In genomic region chr2:27218614-27219013, GRCh38 we compare ENCODE assay signal across 9 cellular contexts. TPM values are rescaled to one million over a fixed set of nuclear protein-coding genes. Genes with fewer than 3 reads are reported as not detected.
DNase-seq lines count a peak whose midpoint lies in the region; ATAC-seq and TF ChIP-seq lines count a peak whose summit lies in the region.
"Had no signal": no experiment of that assay in that cellular context is flagged by ENCODE, and none has a peak within 500 bp of the region (broad histone marks: within the 10 kb centered on the region; RNA-seq: fewer than 3 reads in every experiment).

No MANE protein-coding gene starts in this region.

- no peaks in the 10 kb centered on the region for H3K27me3 Mint-ChIP-seq in activated CD8-positive, alpha-beta T cell treated with anti-CD3 and anti-CD28 coated beads, Interleukin-2, amount 10 ng/mL, durations not matched to agents 7 days and 5 days (ENCODE audit: low read depth)

- DNase-seq in HL-60 (ENCODE audit: low read depth in 1 of 2, low spot score in 1 of 2) (no peak), mesendoderm (no peak), NCI-H2196 treated with DMSO at 0.1 percent for 48 hours (lab: John Stamatoyannopoulos, UW; ENCODE audit: unreplicated experiment) (no peak), AML-193 (lab: John Stamatoyannopoulos, UW) (no peak)
- no peak for DNase-seq in activated CD8-positive, alpha-beta T cell treated with anti-CD3 and anti-CD28 coated beads, Interleukin-2, amount 10 ng/mL, durations not matched to agents 7 days and 5 days
- DNase-seq: cerebellar nuclear complex had no signal

- no peak overlapping the region for H4K5ac ChIP-seq in mesendoderm (ENCODE audit: low read length)

- H2AK5ac ChIP-seq in mesendoderm (ENCODE audit: low read length): no peak overlapping the region

- peaks cover 76% of the 10 kb centered on the region for H3K36me3 Mint-ChIP-seq in activated CD8-positive, alpha-beta T cell treated with anti-CD3 and anti-CD28 coated beads, Interleukin-2, amount 10 ng/mL, durations not matched to agents 7 days and 5 days (ENCODE audit: low read depth)

- no peak overlapping the region for H2BK120ac ChIP-seq in mesendoderm (ENCODE audit: low read depth, low read length)

- H2BK15ac ChIP-seq in mesendoderm (replicated peaks; ENCODE audit: low read depth): no peak overlapping the region

- H3K4me1 ChIP-seq in BLaER1 treated with 17β-estradiol and CSF1 and Interleukin-3, amounts not matched to agents 10 nM and 100 nM: peaks cover 19 to 32% (median 24%) of the 10 kb centered on the region in 10 experiments
- peaks cover 6% of the 10 kb centered on the region for H3K4me1 ChIP-seq in mesendoderm (ENCODE audit: control insufficient read depth, low read depth, low read length)

- H3K27me3 ChIP-seq in BLaER1 treated with 17β-estradiol and CSF1 and Interleukin-3, amounts not matched to agents 10 nM and 100 nM: no peaks in the 10 kb centered on the region
- H3K27me3 ChIP-seq in HL-60 (ENCODE audit: insufficient read depth, poor library complexity, severe bottlenecking) (no peaks in the 10 kb centered on the region), mesendoderm (ENCODE audit: insufficient read depth, low read length, poor library complexity) (no peaks in the 10 kb centered on the region)

- H4K8ac ChIP-seq in mesendoderm (ENCODE audit: low read depth, low read length): no peak overlapping the region

- CTCF ChIA-PET in activated CD8-positive, alpha-beta T cell treated with anti-CD3 and anti-CD28 coated beads, Interleukin-2, amount 10 ng/mL, durations not matched to agents 7 days and 5 days (lab: Charles Lee): interaction anchor here (0.7 to 1.6 kb wide), 3 partner anchors 47 to 110 kb away, joined by 3 read pairs; no protein-coding TSS in a partner anchor

- peaks cover 16% of the 10 kb centered on the region for H3K79me1 ChIP-seq in mesendoderm (ENCODE audit: low read length)

- POLR2A ChIA-PET in activated CD8-positive, alpha-beta T cell treated with anti-CD3 and anti-CD28 coated beads, Interleukin-2, amount 10 ng/mL, durations not matched to agents 7 days and 5 days (lab: Charles Lee): no interaction called here

- H3K56ac ChIP-seq in mesendoderm (ENCODE audit: low read length): peak overlapping the region; percentile 98

- peaks cover 44% of the 10 kb centered on the region for H3K4me1 Mint-ChIP-seq in activated CD8-positive, alpha-beta T cell treated with anti-CD3 and anti-CD28 coated beads, Interleukin-2, amount 10 ng/mL, durations not matched to agents 7 days and 5 days (ENCODE audit: low read depth)

- H3K18ac ChIP-seq in mesendoderm (ENCODE audit: low read length): no peak overlapping the region

- peaks cover 43 to 78% (median 58%) of the 10 kb centered on the region in 11 experiments for H3K36me3 ChIP-seq in BLaER1 treated with 17β-estradiol and CSF1 and Interleukin-3, amounts not matched to agents 10 nM and 100 nM
- H3K36me3 ChIP-seq in mesendoderm (ENCODE audit: control insufficient read depth, insufficient read depth, low read length): peaks cover 10% of the 10 kb centered on the region

- WGBS in mesendoderm (ENCODE audit: extremely low coverage, insufficient coverage, low lambda C conversion rate): no CpG with 5 or more reads among the region's 4 CpGs

- H2BK5ac ChIP-seq in mesendoderm (ENCODE audit: low read length): no peak overlapping the region

- peaks cover 0 to 2% (median 0%) of the 10 kb centered on the region in 11 experiments; a peak in 1 of 22 replicates for H4K20me1 ChIP-seq in BLaER1 treated with 17β-estradiol and CSF1 and Interleukin-3, amounts not matched to agents 10 nM and 100 nM

- peaks cover 15% of the 10 kb centered on the region for H3K79me2 ChIP-seq in mesendoderm (ENCODE audit: control insufficient read depth, insufficient read depth, low read length)

- no peak for ATAC-seq in activated CD8-positive, alpha-beta T cell treated with anti-CD3 and anti-CD28 coated beads, Interleukin-2, amount 10 ng/mL, durations not matched to agents 7 days and 5 days
- ATAC-seq in HG03521 (IDR thresholded peaks at IDR 0.05; ENCODE audit: unreplicated experiment) (no peak), HG02840 (IDR thresholded peaks at IDR 0.05; ENCODE audit: low FRiP score, unreplicated experiment) (no peak)

- peak overlapping the region; percentile 68 to 85 (median 80); a peak in 15 of 20 replicates for H3K4me3 ChIP-seq in BLaER1 treated with 17β-estradiol and CSF1 and Interleukin-3, amounts not matched to agents 10 nM and 100 nM
- H3K4me3 ChIP-seq in HL-60 (replicated peaks; ENCODE audit: insufficient read depth, low read length): peak overlapping the region; percentile 61
- H3K4me3 ChIP-seq in mesendoderm (ENCODE audit: low read length): no peak overlapping the region

- peak overlapping the region; percentile 76 to 96 (median 87); a peak in 17 of 22 replicates for H3K9ac ChIP-seq in BLaER1 treated with 17β-estradiol and CSF1 and Interleukin-3, amounts not matched to agents 10 nM and 100 nM
- peak overlapping the region; percentile 97 for H3K9ac ChIP-seq in mesendoderm (ENCODE audit: low read length)

- peak overlapping the region; percentile 86 to 98 (median 93) for H3K4me2 ChIP-seq in BLaER1 treated with 17β-estradiol and CSF1 and Interleukin-3, amounts not matched to agents 10 nM and 100 nM
- H3K4me2 ChIP-seq in mesendoderm (ENCODE audit: low read length): peak overlapping the region; percentile 83

- H3K23ac ChIP-seq in mesendoderm (ENCODE audit: low read length): no peak overlapping the region

- H3K9me3 ChIP-seq in BLaER1 treated with 17β-estradiol and CSF1 and Interleukin-3, amounts not matched to agents 10 nM and 100 nM (replicated peaks in 1 of 11): no peaks in the 10 kb centered on the region

- H3K4ac ChIP-seq in mesendoderm (ENCODE audit: low read depth, low read length): no peak overlapping the region

- peak overlapping the region in 3 of 11 experiments; percentile 92 to 94 (median 94); a peak in 3 of 22 replicates for H3K27ac ChIP-seq in BLaER1 treated with 17β-estradiol and CSF1 and Interleukin-3, amounts not matched to agents 10 nM and 100 nM
- H3K27ac ChIP-seq in HL-60 (replicated peaks): peak overlapping the region; percentile 88; the same call in 1 of the 2 replicates
- H3K27ac ChIP-seq in mesendoderm (ENCODE audit: low read depth, low read length): no peak overlapping the region

- peak overlapping the region; percentile 95 for H3K27ac Mint-ChIP-seq in activated CD8-positive, alpha-beta T cell treated with anti-CD3 and anti-CD28 coated beads, Interleukin-2, amount 10 ng/mL, durations not matched to agents 7 days and 5 days

- no peak for TF ChIP-seq CTCF in HL-60 (IDR thresholded peaks at IDR 0.05; ENCODE audit: insufficient read depth, low read length)

- H3K4me3 Mint-ChIP-seq in activated CD8-positive, alpha-beta T cell treated with anti-CD3 and anti-CD28 coated beads, Interleukin-2, amount 10 ng/mL, durations not matched to agents 7 days and 5 days: peak overlapping the region; percentile 97

- no peaks in the 10 kb centered on the region for H3K9me3 Mint-ChIP-seq in activated CD8-positive, alpha-beta T cell treated with anti-CD3 and anti-CD28 coated beads, Interleukin-2, amount 10 ng/mL, durations not matched to agents 7 days and 5 days (ENCODE audit: insufficient read depth)

RNA-seq across cellular contexts. Expression of gene CAD, which starts 1.4 kb away (rescaled TPM):
- 10 to 100 TPM; 83.7 to 85.1 TPM for total RNA-seq in activated CD8-positive, alpha-beta T cell treated with anti-CD3 and anti-CD28 coated beads, Interleukin-2, amount 10 ng/mL, durations not matched to agents 7 days and 5 days
- 29.5 TPM for polyA plus RNA-seq in mesendoderm (2013, experiment 1 of 2)
- polyA plus RNA-seq in mesendoderm (2013, experiment 2 of 2): 31.0 TPM

RNA-seq across cellular contexts. Expression of gene SLC5A6, which starts 6.5 kb away (rescaled TPM):
- 10 to 100 TPM; 41.5 to 47.4 TPM for total RNA-seq in activated CD8-positive, alpha-beta T cell treated with anti-CD3 and anti-CD28 coated beads, Interleukin-2, amount 10 ng/mL, durations not matched to agents 7 days and 5 days
- polyA plus RNA-seq in mesendoderm (2013, experiment 1 of 2): 115 TPM
- 113 TPM for polyA plus RNA-seq in mesendoderm (2013, experiment 2 of 2)

RNA-seq across cellular contexts. Expression of gene ATRAID, which starts 6.8 kb away (rescaled TPM):
- 10 to 100 TPM; 60.2 to 64.7 TPM for total RNA-seq in activated CD8-positive, alpha-beta T cell treated with anti-CD3 and anti-CD28 coated beads, Interleukin-2, amount 10 ng/mL, durations not matched to agents 7 days and 5 days
- polyA plus RNA-seq in mesendoderm (2013, experiment 1 of 2): 107 TPM
- polyA plus RNA-seq in mesendoderm (2013, experiment 2 of 2): 101 TPM

RNA-seq across cellular contexts. Expression of gene SLC30A3, which starts 44.2 kb away (rescaled TPM):
- total RNA-seq in activated CD8-positive, alpha-beta T cell treated with anti-CD3 and anti-CD28 coated beads, Interleukin-2, amount 10 ng/mL, durations not matched to agents 7 days and 5 days: not detected
- 1.3 TPM for polyA plus RNA-seq in mesendoderm (2013, experiment 1 of 2)
- polyA plus RNA-seq in mesendoderm (2013, experiment 2 of 2): 1.1 TPM

RNA-seq across cellular contexts. Expression of gene DNAJC5G, which starts 56.6 kb away (rescaled TPM):
- not detected for total RNA-seq in activated CD8-positive, alpha-beta T cell treated with anti-CD3 and anti-CD28 coated beads, Interleukin-2, amount 10 ng/mL, durations not matched to agents 7 days and 5 days
- polyA plus RNA-seq in mesendoderm (2013, experiment 1 of 2): 0.03 TPM
- polyA plus RNA-seq in mesendoderm (2013, experiment 2 of 2): 0.06 TPM
